Comparison of ENCODE assay signal across 8 cellular contexts in genomic region chr14:89701079-89702043, GRCh38.
A peak's percentile ranks its signal among the peaks of the same experiment; 100 is the strongest.
DNase-seq lines count a peak whose midpoint lies in the region; ATAC-seq and TF ChIP-seq lines count a peak whose summit lies in the region.

No MANE protein-coding gene starts in this region.

- DNase-seq in HS-5 (ENCODE audit: low read depth) (peak; percentile 2), OCI-LY7 (ENCODE audit: low spot score) (peak; percentile 76), fibroblast of lung (ENCODE audit: low read depth in 2 of 2) (peak; percentile 65 to 79)
- peak; percentile 84 to 88 for DNase-seq in activated T-cell treated with anti-CD3 and anti-CD28 coated beads, Interleukin-2, amount 50 U/mL, for 72 hours
- peak; percentile 67 to 88 (median 80) for DNase-seq in naive thymus-derived CD4-positive, alpha-beta T cell
- DNase-seq in stimulated activated effector memory CD8-positive, alpha-beta T cell treated with anti-CD3 and anti-CD28 coated beads, Interleukin-12 subunit alpha, Interleukin-12 subunit beta, amount 100 ng/mL, for 72 hours (ENCODE audit: low spot score in 2 of 2): peak; percentile 63 to 88

- H3K9me3 ChIP-seq in BLaER1 treated with 17β-estradiol and CSF1 and Interleukin-3, amounts not matched to agents 10 nM and 100 nM (replicated peaks in 1 of 11): peaks cover 26 to 67% (median 42%) of the 10 kb centered on the region in 11 experiments
- peaks cover 18% of the 10 kb centered on the region for H3K9me3 ChIP-seq in OCI-LY7 (ENCODE audit: low read length)
- no peaks in the 10 kb centered on the region for H3K9me3 ChIP-seq in fibroblast of lung (ENCODE audit: control insufficient read depth, insufficient read depth, low read depth, low read length)
- no peaks in the 10 kb centered on the region for H3K9me3 ChIP-seq in naive thymus-derived CD4-positive, alpha-beta T cell (ENCODE audit: control insufficient read depth in 2 of 3, low read length in 3 of 3)

- peak; percentile 87 for ATAC-seq in GM19455 (IDR thresholded peaks at IDR 0.05; ENCODE audit: unreplicated experiment)
- ATAC-seq in activated T-cell treated with anti-CD3 and anti-CD28 coated beads, Interleukin-2, amount 50 U/mL, for 72 hours (replicated peaks in 1 of 2): peak; percentile 85 to 87
- ATAC-seq in naive thymus-derived CD4-positive, alpha-beta T cell: peak; percentile 95
- ATAC-seq in stimulated activated effector memory CD8-positive, alpha-beta T cell treated with anti-CD3 and anti-CD28 coated beads, Interleukin-12 subunit alpha, Interleukin-12 subunit beta, amount 100 ng/mL, for 72 hours: peak; percentile 86

- intact Hi-C loops in OCI-LY7 (cut with micrococcal nuclease; ENCODE audit: unreplicated experiment): no loop called here
- intact Hi-C loops in naive thymus-derived CD4-positive, alpha-beta T cell (cut with micrococcal nuclease): loop anchor here (1.0 to 5.0 kb wide), 9 partner anchors 19 to 285 kb away; partner anchors contain the start of gene FOXN3 (in 2 of the 2)

- H4K20me1 ChIP-seq in BLaER1 treated with 17β-estradiol and CSF1 and Interleukin-3, amounts not matched to agents 10 nM and 100 nM: no peaks in the 10 kb centered on the region
- H4K20me1 ChIP-seq in OCI-LY7 (ENCODE audit: insufficient read depth, low read length) (no peaks in the 10 kb centered on the region; the same call in 1 of the 2 replicates), fibroblast of lung (ENCODE audit: control insufficient read depth, extremely low read depth, insufficient read depth, low read length) (no peaks in the 10 kb centered on the region)

- peak overlapping the region; percentile 75 for H3K27ac Mint-ChIP-seq in activated T-cell treated with anti-CD3 and anti-CD28 coated beads, Interleukin-2, amount 50 U/mL, for 72 hours
- peak overlapping the region; percentile 75 to 98 (median 89) for H3K27ac Mint-ChIP-seq in naive thymus-derived CD4-positive, alpha-beta T cell
- peak overlapping the region; percentile 95 for H3K27ac Mint-ChIP-seq in stimulated activated effector memory CD8-positive, alpha-beta T cell treated with anti-CD3 and anti-CD28 coated beads, Interleukin-12 subunit alpha, Interleukin-12 subunit beta, amount 100 ng/mL, for 72 hours

- H3K27me3 Mint-ChIP-seq in activated T-cell treated with anti-CD3 and anti-CD28 coated beads, Interleukin-2, amount 50 U/mL, for 72 hours (ENCODE audit: low read depth): no peaks in the 10 kb centered on the region
- H3K27me3 Mint-ChIP-seq in naive thymus-derived CD4-positive, alpha-beta T cell: no peaks in the 10 kb centered on the region

- H3K27me3 ChIP-seq in BLaER1 treated with 17β-estradiol and CSF1 and Interleukin-3, amounts not matched to agents 10 nM and 100 nM: no peaks in the 10 kb centered on the region
- no peaks in the 10 kb centered on the region for H3K27me3 ChIP-seq in fibroblast of lung (ENCODE audit: control insufficient read depth, insufficient read depth, low read length)
- H3K27me3 ChIP-seq in naive thymus-derived CD4-positive, alpha-beta T cell (ENCODE audit: control insufficient read depth in 2 of 2, insufficient read depth in 2 of 2, low read length in 2 of 2): no peaks in the 10 kb centered on the region

- peaks cover 23 to 36% of the 10 kb centered on the region in 2 donors for H3K36me3 Mint-ChIP-seq in activated T-cell treated with anti-CD3 and anti-CD28 coated beads, Interleukin-2, amount 50 U/mL, for 72 hours (ENCODE audit: insufficient read depth in 2 of 2)
- H3K36me3 Mint-ChIP-seq in naive thymus-derived CD4-positive, alpha-beta T cell: peaks cover 0 to 26% (median 3%) of the 10 kb centered on the region in 5 donors
- no peaks in the 10 kb centered on the region for H3K36me3 Mint-ChIP-seq in stimulated activated effector memory CD8-positive, alpha-beta T cell treated with anti-CD3 and anti-CD28 coated beads, Interleukin-12 subunit alpha, Interleukin-12 subunit beta, amount 100 ng/mL, for 72 hours

- peaks cover 0 to 6% (median 0%) of the 10 kb centered on the region in 11 experiments; a peak in 2 of 22 replicates for H3K36me3 ChIP-seq in BLaER1 treated with 17β-estradiol and CSF1 and Interleukin-3, amounts not matched to agents 10 nM and 100 nM
- H3K36me3 ChIP-seq in OCI-LY7 (ENCODE audit: insufficient read depth, low read length) (no peaks in the 10 kb centered on the region), fibroblast of lung (ENCODE audit: control insufficient read depth, insufficient read depth, low read length) (no peaks in the 10 kb centered on the region)
- H3K36me3 ChIP-seq in naive thymus-derived CD4-positive, alpha-beta T cell (ENCODE audit: control insufficient read depth in 2 of 3, insufficient read depth in 3 of 3, low read length in 3 of 3): no peaks in the 10 kb centered on the region

- H2AFZ ChIP-seq in OCI-LY7 (ENCODE audit: low read length) (peak overlapping the region; percentile 99), fibroblast of lung (ENCODE audit: low read length) (peak overlapping the region; percentile 90)

- POLR2A ChIA-PET in OCI-LY7 (lab: Charles Lee): interaction anchor here (0.6 to 1.3 kb wide), 8 partner anchors 13 to 524 kb away, joined by 3 to 4 read pairs (median 3); no protein-coding TSS in a partner anchor
- POLR2A ChIA-PET in naive thymus-derived CD4-positive, alpha-beta T cell (lab: Charles Lee): interaction anchor here (0.6 to 4.2 kb wide), 11 partner anchors 10 to 83 kb away, joined by 3 to 40 read pairs (median 4); no protein-coding TSS in a partner anchor

- peaks cover 14 to 33% (median 28%) of the 10 kb centered on the region in 10 experiments for H3K4me1 ChIP-seq in BLaER1 treated with 17β-estradiol and CSF1 and Interleukin-3, amounts not matched to agents 10 nM and 100 nM
- H3K4me1 ChIP-seq in OCI-LY7 (ENCODE audit: insufficient read depth, low read length, poor library complexity, severe bottlenecking) (peaks cover 16% of the 10 kb centered on the region), fibroblast of lung (ENCODE audit: control insufficient read depth, extremely low read depth, insufficient read depth, low read length) (no peaks in the 10 kb centered on the region)
- peaks cover 12 to 23% of the 10 kb centered on the region in 2 donors for H3K4me1 ChIP-seq in naive thymus-derived CD4-positive, alpha-beta T cell (ENCODE audit: control insufficient read depth in 2 of 2, insufficient read depth in 2 of 2, low read length in 2 of 2)

- BruUV-seq in OCI-LY7 (replicated peaks; lab: Mats Ljungman, UMichigan): no TSS peak

- H3K4me2 ChIP-seq in BLaER1 treated with 17β-estradiol and CSF1 and Interleukin-3, amounts not matched to agents 10 nM and 100 nM: peak overlapping the region; percentile 71 to 95 (median 83)
- H3K4me2 ChIP-seq in OCI-LY7 (ENCODE audit: low read length): peak overlapping the region; percentile 91
- peak overlapping the region; percentile 97 for H3K4me2 ChIP-seq in fibroblast of lung (ENCODE audit: extremely low read depth, insufficient read depth, low read length)

- peak overlapping the region; percentile 43 to 90 (median 83); a peak in 21 of 22 replicates for H3K27ac ChIP-seq in BLaER1 treated with 17β-estradiol and CSF1 and Interleukin-3, amounts not matched to agents 10 nM and 100 nM
- H3K27ac ChIP-seq in OCI-LY7 (ENCODE audit: low read depth, low read length, poor library complexity, severe bottlenecking) (no peak overlapping the region), fibroblast of lung (ENCODE audit: insufficient read depth, low read length) (peak overlapping the region; percentile 83)
- H3K27ac ChIP-seq in naive thymus-derived CD4-positive, alpha-beta T cell (ENCODE audit: low read depth, low read length): peak overlapping the region; percentile 69

- peak overlapping the region; percentile 59 to 80 (median 73) for H3K9ac ChIP-seq in BLaER1 treated with 17β-estradiol and CSF1 and Interleukin-3, amounts not matched to agents 10 nM and 100 nM
- peak overlapping the region; percentile 69 for H3K9ac ChIP-seq in fibroblast of lung (ENCODE audit: insufficient read depth, low read length)

- CTCF ChIA-PET in OCI-LY7 (lab: Charles Lee; ENCODE audit: unreplicated experiment): no interaction called here
- CTCF ChIA-PET in naive thymus-derived CD4-positive, alpha-beta T cell (lab: Charles Lee): interaction anchor here (0.9 kb wide), 1 partner anchor 21 kb away, joined by 3 read pairs; no protein-coding TSS in a partner anchor

- H3K9me3 Mint-ChIP-seq in activated T-cell treated with anti-CD3 and anti-CD28 coated beads, Interleukin-2, amount 50 U/mL, for 72 hours: peaks cover 12 to 13% of the 10 kb centered on the region in 2 donors
- H3K9me3 Mint-ChIP-seq in naive thymus-derived CD4-positive, alpha-beta T cell: peaks cover 0 to 26% (median 3%) of the 10 kb centered on the region in 11 donors
- peaks cover 5% of the 10 kb centered on the region for H3K9me3 Mint-ChIP-seq in stimulated activated effector memory CD8-positive, alpha-beta T cell treated with anti-CD3 and anti-CD28 coated beads, Interleukin-12 subunit alpha, Interleukin-12 subunit beta, amount 100 ng/mL, for 72 hours

- peaks cover 68% of the 10 kb centered on the region for H3K4me1 Mint-ChIP-seq in activated T-cell treated with anti-CD3 and anti-CD28 coated beads, Interleukin-2, amount 50 U/mL, for 72 hours (ENCODE audit: low read depth)
- peaks cover 16 to 73% (median 58%) of the 10 kb centered on the region in 7 donors for H3K4me1 Mint-ChIP-seq in naive thymus-derived CD4-positive, alpha-beta T cell
- peaks cover 43% of the 10 kb centered on the region for H3K4me1 Mint-ChIP-seq in stimulated activated effector memory CD8-positive, alpha-beta T cell treated with anti-CD3 and anti-CD28 coated beads, Interleukin-12 subunit alpha, Interleukin-12 subunit beta, amount 100 ng/mL, for 72 hours

- no peaks in the 10 kb centered on the region for H3K9me2 ChIP-seq in OCI-LY7 (ENCODE audit: insufficient read depth, low read length)

- H3K4me3 ChIP-seq in BLaER1 treated with 17β-estradiol and CSF1 and Interleukin-3, amounts not matched to agents 10 nM and 100 nM: peak overlapping the region; percentile 50 to 72 (median 60)
- peak overlapping the region; percentile 69 for H3K4me3 ChIP-seq in OCI-LY7 (ENCODE audit: low read depth, low read length, poor library complexity, severe bottlenecking)
- peak overlapping the region; percentile 54 to 70 (median 60) for H3K4me3 ChIP-seq in fibroblast of lung (replicated peaks in 1 of 4; ENCODE audit: control extremely low read depth in 1 of 4, insufficient read depth in 1 of 4, low read depth in 3 of 4, low read length in 4 of 4)
- peak overlapping the region; percentile 76 for H3K4me3 ChIP-seq in naive thymus-derived CD4-positive, alpha-beta T cell (ENCODE audit: low read length)

- TF ChIP-seq CTCF in OCI-LY7 (conservative IDR thresholded peaks at IDR 0.05; ENCODE audit: low read length) (no peak), fibroblast of lung (conservative IDR thresholded peaks at IDR 0.05 in 1 of 2, IDR thresholded peaks at IDR 0.05 in 1 of 2; ENCODE audit: low read depth in 1 of 2, low read length in 2 of 2) (no peak)

- H3K79me2 ChIP-seq in OCI-LY7 (ENCODE audit: insufficient read depth, low read depth, low read length) (no peaks in the 10 kb centered on the region), fibroblast of lung (ENCODE audit: control insufficient read depth, insufficient read depth, low read length) (no peaks in the 10 kb centered on the region)

- peak overlapping the region; percentile 81 to 89 for H3K4me3 Mint-ChIP-seq in activated T-cell treated with anti-CD3 and anti-CD28 coated beads, Interleukin-2, amount 50 U/mL, for 72 hours
- peak overlapping the region; percentile 73 to 93 (median 88) for H3K4me3 Mint-ChIP-seq in naive thymus-derived CD4-positive, alpha-beta T cell
- peak overlapping the region; percentile 74 for H3K4me3 Mint-ChIP-seq in stimulated activated effector memory CD8-positive, alpha-beta T cell treated with anti-CD3 and anti-CD28 coated beads, Interleukin-12 subunit alpha, Interleukin-12 subunit beta, amount 100 ng/mL, for 72 hours

Comparison
In these comparisons a context has a peak if more than half of its experiments do, and no peak if none do; other contexts are left out.
1. DNase-seq: peak in every context shown above with its lines; median percentile 86 in activated T-cell treated with anti-CD3 and anti-CD28 coated beads, Interleukin-2, amount 50 U/mL, for 72 hours; 80 in naive thymus-derived CD4-positive, alpha-beta T cell; 76 in OCI-LY7; 76 in stimulated activated effector memory CD8-positive, alpha-beta T cell treated with anti-CD3 and anti-CD28 coated beads, Interleukin-12 subunit alpha, Interleukin-12 subunit beta, amount 100 ng/mL, for 72 hours; 72 in fibroblast of lung; 2 in HS-5.